In the genomic region with DNA sequence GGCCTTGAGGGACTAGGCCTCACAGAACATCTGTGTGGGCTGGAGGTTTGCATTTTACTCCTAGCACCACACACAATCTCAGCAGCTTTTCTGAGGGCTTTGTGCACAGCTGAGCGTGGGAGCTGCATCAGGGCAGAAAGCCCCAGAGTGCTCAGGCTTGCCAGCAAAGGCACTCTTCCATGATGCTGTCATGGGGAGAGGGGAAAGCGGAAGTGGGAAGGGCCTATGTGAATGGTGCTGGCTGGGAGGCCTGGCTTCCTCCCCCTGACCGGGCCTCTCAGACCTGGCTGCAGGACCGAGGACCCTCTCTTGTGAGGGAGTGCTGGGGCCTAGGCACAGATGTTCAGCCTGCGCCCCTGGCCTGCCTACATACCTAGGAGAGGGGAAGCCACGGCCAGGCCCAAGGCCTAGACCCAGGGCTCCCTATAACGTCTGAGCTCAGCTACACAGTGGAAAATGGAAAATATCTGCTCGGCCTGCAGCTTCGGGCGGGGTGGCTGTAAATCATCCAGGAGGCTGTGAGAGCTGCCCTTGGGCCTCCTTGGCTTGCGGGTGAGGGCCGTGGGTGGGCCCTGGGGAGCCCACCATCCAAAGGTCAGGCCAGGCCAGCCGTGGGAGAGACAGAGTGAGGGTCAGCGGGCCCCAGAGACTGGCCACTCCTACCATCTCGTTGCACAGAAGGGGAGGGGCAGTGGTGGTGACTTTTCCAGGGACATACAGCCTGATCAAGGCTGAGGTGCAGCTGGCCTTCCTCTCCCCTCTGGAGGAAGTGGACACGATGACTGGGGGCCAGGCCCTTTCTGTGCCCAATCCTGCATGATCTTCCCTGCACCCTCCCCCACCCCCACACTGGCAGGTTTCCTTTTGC, we compare ENCODE assay signal across 10 cellular contexts. TPM values are rescaled to one million over a fixed set of nuclear protein-coding genes. Genes with fewer than 3 reads are reported as not detected.
DNase-seq lines count a peak whose midpoint lies in the region; ATAC-seq and TF ChIP-seq lines count a peak whose summit lies in the region.
"Had no signal": no experiment of that assay in that cellular context is flagged by ENCODE, and none has a peak within 500 bp of the region (broad histone marks: within the 10 kb centered on the region; RNA-seq: fewer than 3 reads in every experiment).

No MANE protein-coding gene starts in this region.

- H3K36me3 ChIP-seq in IMR-90 (ENCODE audit: control insufficient read depth, insufficient read depth, low read length): no peaks in the 10 kb centered on the region
- H3K36me3 ChIP-seq in endodermal cell (ENCODE audit: control insufficient read depth, insufficient read depth, low read length): no peaks in the 10 kb centered on the region
- no peaks in the 10 kb centered on the region for H3K36me3 ChIP-seq in stomach smooth muscle (ENCODE audit: control insufficient read depth in 2 of 2, insufficient read depth in 2 of 2, low read length in 2 of 2)

- H3K4me3 ChIP-seq in IMR-90 (ENCODE audit: insufficient read depth, low read depth, low read length) (no peak overlapping the region), endodermal cell (ENCODE audit: low read length) (no peak overlapping the region), stomach smooth muscle (ENCODE audit: low read length in 2 of 2) (peak overlapping the region in 1 of 2 donors; percentile 22)

- TF ChIP-seq POLR2A in IMR-90 (IDR thresholded peaks at IDR 0.05; ENCODE audit: low read depth, low read length): peak; percentile 53; the same call in 1 of the 2 replicates

- ATAC-seq in IMR-90 (ENCODE audit: low read depth) (peak; percentile 90), GM19467 (IDR thresholded peaks at IDR 0.05; ENCODE audit: unreplicated experiment) (no peak)
- ATAC-seq: activated T-helper 17 cell treated with anti-CD3 and anti-CD28 coated beads, Interleukin-2, amount 50 U/mL, for 72 hours had no signal

- H2BK5ac ChIP-seq in IMR-90 (ENCODE audit: low read depth, low read length, poor library complexity, severe bottlenecking): peak overlapping the region; percentile 89

- 20% methylated on average over 2 of the region's 16 CpGs; no CpG with 5 or more reads in 1 of the 2 experiments for WGBS in IMR-90 (ENCODE audit: extremely low coverage in 2 of 2, insufficient read length in 1 of 2), 2 experiments
- WGBS in endodermal cell (ENCODE audit: insufficient coverage in 1 of 2, insufficient read length in 1 of 2), 2 experiments: 68 to 85% methylated on average over 13 to 16 of the region's 16 CpGs

- H3K56ac ChIP-seq in IMR-90 (ENCODE audit: extremely low read depth, insufficient read depth, low read length): peak overlapping the region; percentile 29

- H3K14ac ChIP-seq in IMR-90 (replicated peaks; ENCODE audit: low read depth, low read length): peak overlapping the region; percentile 89

- H4K91ac ChIP-seq in IMR-90 (ENCODE audit: insufficient read depth, low read depth, low read length): peak overlapping the region; percentile 83

- dilution Hi-C loops in IMR-90 (cut with HindIII; ENCODE audit: low sequenced_read_pairs, unreplicated experiment): no loop called here

- H2BK20ac ChIP-seq in IMR-90 (ENCODE audit: low read depth, low read length): peak overlapping the region; percentile 65

- H2BK120ac ChIP-seq in IMR-90 (ENCODE audit: low read depth, low read length): peak overlapping the region; percentile 76

- DNase-seq in IMR-90 (peak; percentile 92), endodermal cell (peak; percentile 68), medulla oblongata (ENCODE audit: extremely low spot score) (peak; percentile 64), T-helper 2 cell (no peak), NCI-H1048 (lab: John Stamatoyannopoulos, UW) (no peak)
- no peak for DNase-seq in activated CD4-positive, CD25-positive, alpha-beta regulatory T cell treated with anti-CD3 and anti-CD28 coated beads, Interleukin-2, amount 50 U/mL, for 72 hours
- DNase-seq: SIG-M5 had no signal

- H3K27me3 ChIP-seq in IMR-90 (ENCODE audit: control insufficient read depth, insufficient read depth, low read length) (no peaks in the 10 kb centered on the region), endodermal cell (ENCODE audit: control insufficient read depth, insufficient read depth, low read length, poor library complexity, severe bottlenecking) (no peaks in the 10 kb centered on the region), stomach smooth muscle (ENCODE audit: control insufficient read depth in 1 of 2, insufficient read depth in 2 of 2, low read length in 2 of 2) (no peaks in the 10 kb centered on the region)

- peak overlapping the region; percentile 61 to 86; a peak in 3 of 4 replicates for H4K8ac ChIP-seq in IMR-90 (ENCODE audit: low read depth in 2 of 2, low read length in 2 of 2)

- H2AK9ac ChIP-seq in IMR-90 (replicated peaks; ENCODE audit: low read depth, low read length, poor library complexity): peak overlapping the region; percentile 48

- H3K27ac ChIP-seq in IMR-90 (ENCODE audit: insufficient read depth, low read length) (peak overlapping the region; percentile 88), endodermal cell (ENCODE audit: low read depth, low read length) (peak overlapping the region; percentile 87), stomach smooth muscle (ENCODE audit: low read length) (peak overlapping the region; percentile 24)

- in situ Hi-C loops in IMR-90 (cut with MboI; ENCODE audit: low sequenced_read_pairs): no loop called here

- H3K9me3 ChIP-seq in IMR-90 (ENCODE audit: control insufficient read depth, insufficient read depth, low read length): no peaks in the 10 kb centered on the region
- no peaks in the 10 kb centered on the region for H3K9me3 ChIP-seq in endodermal cell (ENCODE audit: control insufficient read depth, low read length)
- no peaks in the 10 kb centered on the region for H3K9me3 ChIP-seq in stomach smooth muscle (ENCODE audit: control insufficient read depth in 2 of 2, low read length in 2 of 2)

- H3K9me1 ChIP-seq in IMR-90 (ENCODE audit: insufficient read depth, low read length): peaks cover 56% of the 10 kb centered on the region

- H3K4me1 ChIP-seq in IMR-90 (ENCODE audit: control insufficient read depth, insufficient read depth, low read length) (peaks cover 49% of the 10 kb centered on the region), endodermal cell (ENCODE audit: control insufficient read depth, insufficient read depth, low read length) (peaks cover 7% of the 10 kb centered on the region), stomach smooth muscle (ENCODE audit: control insufficient read depth, insufficient read depth, low read length) (peaks cover 38% of the 10 kb centered on the region)

- H3K4me2 ChIP-seq in IMR-90 (ENCODE audit: low read depth, low read length): peak overlapping the region; percentile 40

- BruUV-seq in IMR-90 (replicated peaks; lab: Mats Ljungman, UMichigan): no TSS peak

- peak overlapping the region; percentile 95 for H3K4ac ChIP-seq in IMR-90 (ENCODE audit: low read depth, low read length)

- TF ChIP-seq CTCF in IMR-90 (conservative IDR thresholded peaks at IDR 0.05; ENCODE audit: low read depth, low read length) (no peak), endodermal cell (conservative IDR thresholded peaks at IDR 0.05) (no peak)

- H4K20me1 ChIP-seq in IMR-90 (ENCODE audit: insufficient read depth, low read length): peaks cover 39% of the 10 kb centered on the region

- no peak for TF ChIP-seq RAD21 in IMR-90 (IDR thresholded peaks at IDR 0.05; ENCODE audit: low read length)

- H3K27me3 Mint-ChIP-seq in endodermal cell (ENCODE audit: insufficient read depth): no peaks in the 10 kb centered on the region

- H3K23ac ChIP-seq in IMR-90 (ENCODE audit: low read depth, low read length): peak overlapping the region; percentile 86

- no peak overlapping the region for H3K4me3 Mint-ChIP-seq in endodermal cell
- H3K4me3 Mint-ChIP-seq: activated T-helper 17 cell treated with anti-CD3 and anti-CD28 coated beads, Interleukin-2, amount 50 U/mL, for 72 hours had no signal

- H2AK5ac ChIP-seq in IMR-90 (ENCODE audit: low read depth, low read length): peak overlapping the region; percentile 76

- H2AFZ ChIP-seq in IMR-90 (replicated peaks; ENCODE audit: low read length, poor library complexity): peak overlapping the region; percentile 88

- intact Hi-C loops in IMR-90 (cut with micrococcal nuclease): no loop called here

- H3K9ac ChIP-seq in IMR-90 (ENCODE audit: low read depth, low read length): peak overlapping the region; percentile 49
- no peak overlapping the region for H3K9ac ChIP-seq in endodermal cell (ENCODE audit: extremely low read depth, low read length, poor library complexity, severe bottlenecking)
- H3K9ac ChIP-seq in stomach smooth muscle (ENCODE audit: low read length in 2 of 2): peak overlapping the region in 1 of 2 donors; percentile 47

- peak overlapping the region; percentile 62; the same call in 2 of the 3 replicates for H2BK15ac ChIP-seq in IMR-90 (ENCODE audit: low read depth, low read length)

- peaks cover 3% of the 10 kb centered on the region for H3K36me3 Mint-ChIP-seq in endodermal cell (ENCODE audit: low read depth)

- peaks cover 2% of the 10 kb centered on the region for H3K9me3 Mint-ChIP-seq in endodermal cell
- H3K9me3 Mint-ChIP-seq: activated T-helper 17 cell treated with anti-CD3 and anti-CD28 coated beads, Interleukin-2, amount 50 U/mL, for 72 hours had no signal

- CTCF ChIA-PET in IMR-90 (lab: Yijun Ruan, JAX): interaction anchor here (0.7 kb wide), 2 partner anchors 98 to 180 kb away, joined by 3 to 4 read pairs; no protein-coding TSS in a partner anchor

- H3K18ac ChIP-seq in IMR-90 (ENCODE audit: low read depth, low read length): peak overlapping the region; percentile 70

- peaks cover 38% of the 10 kb centered on the region for H3K4me1 Mint-ChIP-seq in endodermal cell
- H3K4me1 Mint-ChIP-seq: activated T-helper 17 cell treated with anti-CD3 and anti-CD28 coated beads, Interleukin-2, amount 50 U/mL, for 72 hours had no signal

- POLR2A ChIA-PET in IMR-90 (lab: Charles Lee; ENCODE audit: unreplicated experiment): interaction anchor here (0.6 kb wide), 2 partner anchors 16 to 207 kb away, joined by 3 to 20 read pairs; no protein-coding TSS in a partner anchor

- peak overlapping the region; percentile 57 for H3K27ac Mint-ChIP-seq in endodermal cell
- H3K27ac Mint-ChIP-seq: activated T-helper 17 cell treated with anti-CD3 and anti-CD28 coated beads, Interleukin-2, amount 50 U/mL, for 72 hours had no signal

- H3K79me1 ChIP-seq in IMR-90 (ENCODE audit: low read depth in 1 of 2, low read length in 2 of 2): peaks cover 7 to 77% of the 10 kb centered on the region in 2 experiments; a peak in 3 of 4 replicates

- H4K5ac ChIP-seq in IMR-90 (ENCODE audit: low read depth, low read length): peak overlapping the region; percentile 76

RNA-seq across cellular contexts. Expression of a gene that starts 22.7 kb away (rescaled TPM):
- total RNA-seq in IMR-90 (2012; rRNA removed): 3.8 and 4.7 TPM in 2 replicates
- polyA plus RNA-seq in IMR-90 (2012; rRNA removed): 26.0 and 31.5 TPM in 2 replicates
- polyA plus RNA-seq in IMR-90 (2012; cell fraction: cytosol; rRNA removed): 7.6 and 16.7 TPM in 2 replicates
- 57.0 and 124 TPM in 2 replicates for polyA plus RNA-seq in IMR-90 (2012; cell fraction: nucleus; rRNA removed; ENCODE audit: low replicate concordance)
- total RNA-seq in endodermal cell: 10 to 100 TPM; 17.0 to 24.2 TPM
- polyA plus RNA-seq in endodermal cell (2013, experiment 1 of 2): 29.8 TPM
- 28.3 TPM for polyA plus RNA-seq in endodermal cell (2013, experiment 2 of 2)
- total RNA-seq: activated T-helper 17 cell treated with anti-CD3 and anti-CD28 coated beads, Interleukin-2, amount 50 U/mL, for 72 hours had no signal

Comparison
In these comparisons a context has a peak if more than half of its experiments do, and no peak if none do; other contexts are left out.
1. DNase-seq: peak in IMR-90 (single experiment), endodermal cell (single experiment) and medulla oblongata (single experiment); none in activated CD4-positive, CD25-positive, alpha-beta regulatory T cell treated with anti-CD3 and anti-CD28 coated beads, Interleukin-2, amount 50 U/mL, for 72 hours (single experiment), T-helper 2 cell (0 of 5) and NCI-H1048 (single experiment).
2. H3K27ac ChIP-seq: peak in every context shown above with its lines; median percentile 88 in IMR-90; 87 in endodermal cell; 24 in stomach smooth muscle.